In genomic region chr3:64743166-64743565, GRCh38 we compare ENCODE assay signal across 15 cellular contexts. TPM values are rescaled to one million over a fixed set of nuclear protein-coding genes. Genes with fewer than 3 reads are reported as not detected.
DNase-seq lines count a peak whose midpoint lies in the region; ATAC-seq and TF ChIP-seq lines count a peak whose summit lies in the region.
"Had no signal": no experiment of that assay in that cellular context is flagged by ENCODE, and none has a peak within 500 bp of the region (broad histone marks: within the 10 kb centered on the region; RNA-seq: fewer than 3 reads in every experiment).

No MANE protein-coding gene starts in this region.

- 36% methylated on average over 2 of the region's 2 CpGs for WGBS in esophagus muscularis mucosa

- peak overlapping the region in 3 of 4 donors; percentile 0 to 42 (median 41) for H3K27ac ChIP-seq in esophagus muscularis mucosa (replicated peaks in 1 of 4)
- peak overlapping the region; percentile 19 to 36 for H3K27ac ChIP-seq in uterus

- H3K4me1 ChIP-seq in esophagus muscularis mucosa (peaks cover 0 to 48% (median 45%) of the 10 kb centered on the region in 4 donors), uterus (peaks cover 0 to 21% of the 10 kb centered on the region in 2 donors)

- TF ChIP-seq POLR2A in esophagus muscularis mucosa (IDR thresholded peaks at IDR 0.05; ENCODE audit: low read depth) (no peak), uterus (IDR thresholded peaks at IDR 0.05) (no peak)

- DNase-seq in amniotic epithelial cell (ENCODE audit: low read depth): peak; percentile 88
- no peak for DNase-seq in esophagus muscularis mucosa (ENCODE audit: extremely low spot score)
- no peak for DNase-seq in omental fat pad (ENCODE audit: low spot score)
- no peak for DNase-seq in uterus
- no peak for DNase-seq in SIG-M5 (lab: John Stamatoyannopoulos, UW)
- DNase-seq in GM13977 (ENCODE audit: low spot score): no peak
- DNase-seq: CD8-positive, alpha-beta T cell; COR-L47; DMS79; H7 had no signal

- H3K27me3 ChIP-seq in esophagus muscularis mucosa (no peaks in the 10 kb centered on the region), uterus (no peaks in the 10 kb centered on the region)

- no peaks in the 10 kb centered on the region for H3K9me3 ChIP-seq in esophagus muscularis mucosa
- H3K9me3 ChIP-seq in uterus: no peaks in the 10 kb centered on the region

- TF ChIP-seq CTCF in esophagus muscularis mucosa (IDR thresholded peaks at IDR 0.05): no peak
- no peak for TF ChIP-seq CTCF in omental fat pad (IDR thresholded peaks at IDR 0.05)
- no peak for TF ChIP-seq CTCF in uterus (IDR thresholded peaks at IDR 0.05)
- TF ChIP-seq CTCF in GM13977 (IDR thresholded peaks at IDR 0.05; ENCODE audit: extremely low read depth, insufficient read depth, missing control alignments): no peak

- no peaks in the 10 kb centered on the region for H3K36me3 ChIP-seq in esophagus muscularis mucosa
- no peaks in the 10 kb centered on the region for H3K36me3 ChIP-seq in uterus

- in situ Hi-C loops in GM13977 (cut with MboI; ENCODE audit: low pct_unique_long_range_greater_than_20kb, low sequenced_read_pairs, unreplicated experiment): no loop called here

- TF ChIP-seq EP300 in esophagus muscularis mucosa (IDR thresholded peaks at IDR 0.05): no peak

- ATAC-seq in omental fat pad (ENCODE audit: low FRiP score) (peak; percentile 75), HG02870 (IDR thresholded peaks at IDR 0.05; ENCODE audit: unreplicated experiment) (no peak)
- no peak for ATAC-seq in activated CD4-positive, CD25-positive, alpha-beta regulatory T cell treated with anti-CD3 and anti-CD28 coated beads, Interleukin-2, amount 50 U/mL, for 24 hours
- ATAC-seq: CD8-positive, alpha-beta T cell; GM12878; GM23338 had no signal

- intact Hi-C loops in esophagus muscularis mucosa (cut with DNase I): loop anchor here (10.0 kb wide), 1 partner anchor 208 kb away; no protein-coding TSS in a partner anchor
- intact Hi-C loops in uterus (cut with DNase I; ENCODE audit: low total_unique reads): no loop called here

- H3K4me3 ChIP-seq in esophagus muscularis mucosa (no peak overlapping the region), uterus (no peak overlapping the region)
- H3K4me3 ChIP-seq: GM12878, GM23338 had no signal

RNA-seq across cellular contexts. Expression of gene ADAMTS9, which starts 55.4 kb away (rescaled TPM):
- 100 to 1,000 TPM in 1 of 4 donors, 10 to 100 TPM in 3; 45.3 to 142 (median 56.6) TPM for total RNA-seq in esophagus muscularis mucosa
- 1,000 to 10,000 TPM in 1 of 4 donors, 100 to 1,000 TPM in 3; 136 to 1,116 (median 230) TPM for total RNA-seq in omental fat pad
- total RNA-seq in uterus: 100 to 1,000 TPM in 3 of 4 donors, 10 to 100 TPM in 1; 17.4 to 197 (median 160) TPM
- total RNA-seq: CD8-positive, alpha-beta T cell; G401; GM12878 had no signal
